20 cellular contexts compared by ENCODE assay signal in the genomic region with DNA sequence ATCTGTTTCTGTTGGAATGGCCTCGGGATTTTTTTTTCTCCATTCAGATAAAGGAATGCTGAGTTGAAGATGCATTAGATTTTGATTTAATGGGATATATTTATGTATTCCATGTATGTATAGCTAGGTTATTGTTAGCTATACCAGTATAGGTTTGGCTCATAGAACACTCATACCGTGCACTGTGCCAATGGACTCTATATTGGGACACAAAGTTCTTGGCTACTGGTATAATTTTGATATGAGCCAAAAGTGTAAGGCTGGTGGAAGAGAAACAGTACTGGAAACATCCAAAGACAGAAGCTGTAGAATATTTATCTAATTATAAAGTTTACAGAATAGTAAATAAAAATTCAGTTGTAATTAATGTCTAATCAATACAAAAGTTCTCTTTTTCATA.
"Had no signal": no experiment of that assay in that cellular context is flagged by ENCODE, and none has a peak within 500 bp of the region (broad histone marks: within the 10 kb centered on the region; RNA-seq: fewer than 3 reads in every experiment).

No MANE protein-coding gene starts in this region.

- ATAC-seq: left colon; mucosa of descending colon; natural killer cell treated with Interleukin-12 subunit alpha and Interleukin-12 subunit beta and Interleukin-15 and Interleukin-18, amount 100 ng/mL, for 72 hours; pancreas; stimulated activated memory B cell treated with anti-CD40 and anti-IgM and Interleukin-4, amounts not matched to agents 10 μg/mL and 1 μg/mL and 100 μg/mL, for 72 hours; stimulated activated naive CD8-positive, alpha-beta T cell treated with anti-CD3 and anti-CD28 coated beads, Interleukin-15, Interleukin-2, amounts not matched to agents 100 U/mL and 50 U/mL, for 24 hours had no signal

- DNase-seq: dermis blood vessel endothelial cell; effector memory CD4-positive, alpha-beta T cell; left colon; mucosa of descending colon; naive B cell; pancreas; sigmoid colon; spleen; stimulated activated CD4-positive, alpha-beta T cell treated with anti-CD3 and anti-CD28 coated beads, Interleukin-4, amount 100 ng/mL, for 4 hours; stimulated activated naive CD8-positive, alpha-beta T cell treated with anti-CD3 and anti-CD28 coated beads, Interleukin-15, Interleukin-2, amounts not matched to agents 100 U/mL and 50 U/mL, for 24 hours; substantia nigra; testis; tibial artery had no signal

- H3K4me3 ChIP-seq: coronary artery, esophagus muscularis mucosa, hepatocyte, lung, mucosa of descending colon, pancreas, sigmoid colon, spleen, testis, tibial artery had no signal

- H3K27me3 ChIP-seq: esophagus muscularis mucosa, hepatocyte, neutrophil, pancreas, sigmoid colon, spleen, testis, tibial artery had no signal

- H3K9me3 ChIP-seq: esophagus muscularis mucosa, mucosa of descending colon, neutrophil, pancreas, sigmoid colon, testis, tibial artery had no signal

- H3K36me3 ChIP-seq: esophagus muscularis mucosa, neutrophil, pancreas, sigmoid colon, spleen, tibial artery had no signal

- H3K79me2 ChIP-seq: hepatocyte had no signal

- H2AFZ ChIP-seq: hepatocyte had no signal

- H3K4me2 ChIP-seq: hepatocyte had no signal

- H3K4me1 ChIP-seq: esophagus muscularis mucosa, pancreas, spleen, testis, tibial artery had no signal

- H3K27ac ChIP-seq: coronary artery, esophagus muscularis mucosa, hepatocyte, neutrophil, pancreas, spleen, testis, tibial artery had no signal
